ENCODE assay signal across 18 cellular contexts in genomic region chr2:31065356-31065755, GRCh38.
DNase-seq lines count a peak whose midpoint lies in the region; ATAC-seq lines count a peak whose summit lies in the region.
"Had no signal": no experiment of that assay in that cellular context is flagged by ENCODE, and none has a peak within 500 bp of the region (broad histone marks: within the 10 kb centered on the region; RNA-seq: fewer than 3 reads in every experiment).

No MANE protein-coding gene starts in this region.

- H3K27me3 ChIP-seq in mesenchymal stem cell (ENCODE audit: control insufficient read depth in 1 of 2, insufficient read depth in 1 of 2, low read length in 2 of 2) = peaks cover 0 to 12% of the 10 kb centered on the region in 2 experiments
- H3K27me3 ChIP-seq: BLaER1 treated with 17β-estradiol and CSF1 and Interleukin-3, amounts not matched to agents 10 nM and 100 nM had no signal

- H3K79me1 ChIP-seq in mesenchymal stem cell (replicated peaks; ENCODE audit: low read length, poor library complexity, severe bottlenecking) = peaks cover 38% of the 10 kb centered on the region

- no peak overlapping the region for H3K4me2 ChIP-seq in mesenchymal stem cell (ENCODE audit: low read length, poor library complexity, severe bottlenecking)
- H3K4me2 ChIP-seq: A549; BLaER1 treated with 17β-estradiol and CSF1 and Interleukin-3, amounts not matched to agents 10 nM and 100 nM had no signal

- H4K91ac ChIP-seq in mesenchymal stem cell (ENCODE audit: low read length) = no peak overlapping the region

- DNase-seq in G401 (ENCODE audit: low spot score) (peak; percentile 68), cerebellum (ENCODE audit: low spot score) (peak; percentile 40), mesenchymal stem cell (no peak), islet precursor cell (no peak), SIG-M5 treated with dmso at 0.1 percent for 504 hours (lab: John Stamatoyannopoulos, UW; ENCODE audit: unreplicated experiment) (no peak)
- DNase-seq: AML-193; Caco-2; Calu3; CD4-positive, alpha-beta T cell; CD8-positive, alpha-beta T cell; DMS79 treated with DMSO at 0.1 percent for 48 hours; GDM1 had no signal

- H3K4ac ChIP-seq in mesenchymal stem cell (ENCODE audit: low read depth in 1 of 2, low read length in 2 of 2) = no peak overlapping the region

- H3K9me3 ChIP-seq in mesenchymal stem cell (ENCODE audit: control insufficient read depth, low read length) = no peaks in the 10 kb centered on the region
- H3K9me3 ChIP-seq: A549, Caco-2 had no signal

- no peak overlapping the region for H4K8ac ChIP-seq in mesenchymal stem cell (ENCODE audit: low read length)

- H3K18ac ChIP-seq in mesenchymal stem cell (ENCODE audit: low read depth in 1 of 2, low read length in 2 of 2) = no peak overlapping the region

- H2AK5ac ChIP-seq in mesenchymal stem cell (ENCODE audit: low read length, severe bottlenecking) = peak overlapping the region; percentile 14

- H2BK5ac ChIP-seq in mesenchymal stem cell (ENCODE audit: low read depth, low read length, poor library complexity, severe bottlenecking) = no peak overlapping the region

- no peak overlapping the region for H2BK15ac ChIP-seq in mesenchymal stem cell (ENCODE audit: low read depth, poor library complexity, severe bottlenecking)

- no peak overlapping the region for H2BK120ac ChIP-seq in mesenchymal stem cell (ENCODE audit: low read depth, low read length)

- no peak for ATAC-seq in GM18873 (IDR thresholded peaks at IDR 0.05; ENCODE audit: low FRiP score, unreplicated experiment)
- ATAC-seq: A549; CD8-positive, alpha-beta T cell; GM12878 had no signal

- no peak overlapping the region for H2BK12ac ChIP-seq in mesenchymal stem cell (ENCODE audit: low read length in 2 of 2)

- peaks cover 30% of the 10 kb centered on the region for H3K4me1 ChIP-seq in mesenchymal stem cell (ENCODE audit: control insufficient read depth, insufficient read depth, low read depth, low read length)
- H3K4me1 ChIP-seq: A549, Caco-2 had no signal

- no peak overlapping the region for H3K23ac ChIP-seq in mesenchymal stem cell (ENCODE audit: low read length in 2 of 2)

- H3K14ac ChIP-seq in mesenchymal stem cell (ENCODE audit: low read length in 2 of 2) = no peak overlapping the region

- peaks cover 0 to 2% of the 10 kb centered on the region in 2 experiments for H3K36me3 ChIP-seq in mesenchymal stem cell (ENCODE audit: control insufficient read depth in 1 of 2, insufficient read depth in 2 of 2, low read depth in 1 of 2, low read length in 2 of 2)

- 64% methylated on average over 4 of the region's 5 CpGs for WGBS in mesenchymal stem cell

- in situ Hi-C loops in G401 (cut with HindIII; ENCODE audit: low sequenced_read_pairs) = no loop called here

- H3K27ac ChIP-seq in mesenchymal stem cell (ENCODE audit: low read length, poor library complexity, severe bottlenecking) = no peak overlapping the region
- H3K27ac ChIP-seq: 22Rv1; A549; BLaER1 treated with 17β-estradiol and CSF1 and Interleukin-3, amounts not matched to agents 10 nM and 100 nM; C4-2B had no signal

- no peak overlapping the region for H3K9ac ChIP-seq in mesenchymal stem cell (ENCODE audit: low read length)
- H3K9ac ChIP-seq: BLaER1 treated with 17β-estradiol and CSF1 and Interleukin-3, amounts not matched to agents 10 nM and 100 nM had no signal

- no peak overlapping the region for H2AFZ ChIP-seq in mesenchymal stem cell (ENCODE audit: low read depth, low read length)

- no peak overlapping the region for H3K4me3 ChIP-seq in mesenchymal stem cell (ENCODE audit: insufficient read depth in 1 of 2, low read depth in 1 of 2, low read length in 2 of 2)
- H3K4me3 ChIP-seq: A549; BLaER1 treated with 17β-estradiol and CSF1 and Interleukin-3, amounts not matched to agents 10 nM and 100 nM; GM12878 had no signal

Comparison
In these comparisons a context has a peak if more than half of its experiments do, and no peak if none do; other contexts are left out.
1. DNase-seq: peak in G401 (single experiment) and cerebellum (single experiment); none in mesenchymal stem cell (single experiment), islet precursor cell (single experiment) and SIG-M5 treated with dmso at 0.1 percent for 504 hours (single experiment).